In genomic region chr20:17571153-17571527, GRCh38 we compare ENCODE assay signal across 8 cellular contexts. TPM values are rescaled to one million over a fixed set of nuclear protein-coding genes. Genes with fewer than 3 reads are reported as not detected.
A peak's percentile ranks its signal among the peaks of the same experiment; 100 is the strongest.
DNase-seq lines count a peak whose midpoint lies in the region; ATAC-seq and TF ChIP-seq lines count a peak whose summit lies in the region.

No MANE protein-coding gene starts in this region.

- in situ Hi-C loops in GM23248 (cut with MboI) = no loop called here

- H3K4me2 ChIP-seq in BLaER1 (peak overlapping the region; percentile 82), GM23248 (ENCODE audit: unreplicated experiment) (peak overlapping the region; percentile 98)

- peaks cover 8% of the 10 kb centered on the region; the same call in 1 of the 2 replicates for H3K36me3 ChIP-seq in BLaER1
- no peaks in the 10 kb centered on the region for H3K36me3 ChIP-seq in GM23248 (ENCODE audit: low read depth)
- H3K36me3 ChIP-seq in stomach smooth muscle (ENCODE audit: control insufficient read depth in 2 of 2, insufficient read depth in 2 of 2, low read length in 2 of 2) = peaks cover 2 to 4% of the 10 kb centered on the region in 2 donors

- peak; percentile 36 for ATAC-seq in activated CD8-positive, alpha-beta T cell treated with anti-CD3 and anti-CD28 coated beads for 36 hours
- no peak for ATAC-seq in omental fat pad (ENCODE audit: low FRiP score)

- H3K9me2 ChIP-seq in GM23248 (ENCODE audit: insufficient read depth) = no peaks in the 10 kb centered on the region

- H3F3A ChIP-seq in GM23248 (ENCODE audit: insufficient read depth) = peaks cover 20% of the 10 kb centered on the region; the same call in 1 of the 2 replicates

- H3K4me1 ChIP-seq in BLaER1 (peaks cover 34% of the 10 kb centered on the region), GM23248 (ENCODE audit: insufficient read depth) (peaks cover 23% of the 10 kb centered on the region), stomach smooth muscle (ENCODE audit: control insufficient read depth, insufficient read depth, low read length) (peaks cover 22% of the 10 kb centered on the region)

- H3K27ac Mint-ChIP-seq in activated CD8-positive, alpha-beta T cell treated with anti-CD3 and anti-CD28 coated beads for 36 hours = peak overlapping the region; percentile 65

- no peak overlapping the region for H3K9ac ChIP-seq in BLaER1
- H3K9ac ChIP-seq in GM23248 = peak overlapping the region; percentile 98
- H3K9ac ChIP-seq in stomach smooth muscle (ENCODE audit: low read length in 2 of 2) = peak overlapping the region; percentile 97 to 99

- H3K4me1 Mint-ChIP-seq in activated CD8-positive, alpha-beta T cell treated with anti-CD3 and anti-CD28 coated beads for 36 hours (ENCODE audit: low read depth) = peaks cover 21% of the 10 kb centered on the region

- CTCF ChIA-PET in activated CD8-positive, alpha-beta T cell treated with anti-CD3 and anti-CD28 coated beads for 36 hours (lab: Charles Lee) = interaction anchor here (0.8 to 4.3 kb wide), 12 partner anchors 10 to 327 kb away, joined by 3 to 15 read pairs (median 5); partner anchors contain the start of gene RRBP1

- H3K27ac ChIP-seq in BLaER1 (no peak overlapping the region), GM23248 (peak overlapping the region; percentile 93), stomach smooth muscle (ENCODE audit: low read length) (peak overlapping the region; percentile 99)

- no peaks in the 10 kb centered on the region for H3K9me3 Mint-ChIP-seq in activated CD8-positive, alpha-beta T cell treated with anti-CD3 and anti-CD28 coated beads for 36 hours

- H4K20me1 ChIP-seq in BLaER1 (peaks cover 64% of the 10 kb centered on the region), GM23248 (ENCODE audit: insufficient read depth) (peaks cover 21% of the 10 kb centered on the region; the same call in 1 of the 2 replicates)

- POLR2A ChIA-PET in activated CD8-positive, alpha-beta T cell treated with anti-CD3 and anti-CD28 coated beads for 36 hours (lab: Charles Lee) = interaction anchor here (0.6 to 2.1 kb wide), 10 partner anchors 9 to 395 kb away, joined by 3 to 7 read pairs (median 3); partner anchors contain the start of genes BFSP1 and RRBP1

- H3K27me3 ChIP-seq in BLaER1 (peaks cover 38% of the 10 kb centered on the region), GM23248 (replicated peaks; ENCODE audit: insufficient read depth) (no peaks in the 10 kb centered on the region), stomach smooth muscle (ENCODE audit: control insufficient read depth in 1 of 2, insufficient read depth in 2 of 2, low read length in 2 of 2) (no peaks in the 10 kb centered on the region)

- TF ChIP-seq CTCF in activated CD8-positive, alpha-beta T cell treated with anti-CD3 and anti-CD28 coated beads for 36 hours (IDR thresholded peaks at IDR 0.05) = no peak
- no peak for TF ChIP-seq CTCF in omental fat pad (IDR thresholded peaks at IDR 0.05)

- peaks cover under 1% of the 10 kb centered on the region for H3K27me3 Mint-ChIP-seq in activated CD8-positive, alpha-beta T cell treated with anti-CD3 and anti-CD28 coated beads for 36 hours

- peaks cover 1% of the 10 kb centered on the region for H3K36me3 Mint-ChIP-seq in activated CD8-positive, alpha-beta T cell treated with anti-CD3 and anti-CD28 coated beads for 36 hours (ENCODE audit: low read depth)

- peak overlapping the region; percentile 97 for H3K4me3 ChIP-seq in BLaER1
- H3K4me3 ChIP-seq in GM23248 = peak overlapping the region; percentile 95
- peak overlapping the region; percentile 77 for H3K4me3 ChIP-seq in iPS-11a (ENCODE audit: low read depth, low read length)
- H3K4me3 ChIP-seq in stomach smooth muscle (ENCODE audit: low read length in 2 of 2) = peak overlapping the region; percentile 96

- intact Hi-C loops in activated CD8-positive, alpha-beta T cell treated with anti-CD3 and anti-CD28 coated beads for 36 hours (cut with micrococcal nuclease) = no loop called here
- intact Hi-C loops in posterior vena cava (cut with DNase I) = loop anchor here (5.0 kb wide), 2 partner anchors 34 to 41 kb away; no protein-coding TSS in a partner anchor

- H3K4me3 Mint-ChIP-seq in activated CD8-positive, alpha-beta T cell treated with anti-CD3 and anti-CD28 coated beads for 36 hours = peak overlapping the region; percentile 83

- DNase-seq in GM23248 (peak; percentile 40), DMS153 treated with DMSO at 0.1 percent for 48 hours (lab: John Stamatoyannopoulos, UW; ENCODE audit: unreplicated experiment) (no peak), omental fat pad (ENCODE audit: low spot score) (no peak), posterior vena cava (ENCODE audit: low spot score) (no peak)
- peak; percentile 35 for DNase-seq in activated CD8-positive, alpha-beta T cell treated with anti-CD3 and anti-CD28 coated beads for 36 hours

- no peak overlapping the region for H2AFZ ChIP-seq in GM23248

- peaks cover 61% of the 10 kb centered on the region for H3K79me2 ChIP-seq in GM23248 (ENCODE audit: insufficient read depth)

- 1 to 2% methylated on average over 6 of the region's 6 CpGs for whole genome bisulfite sequencing in GM23248 (ENCODE audit: low coverage in 1 of 2, low lambda C conversion rate in 2 of 2, missing lambda C conversion rate in 2 of 2), 2 experiments

- H3K9me3 ChIP-seq in BLaER1 = no peaks in the 10 kb centered on the region
- no peaks in the 10 kb centered on the region for H3K9me3 ChIP-seq in GM23248 (ENCODE audit: low read depth)
- H3K9me3 ChIP-seq in stomach smooth muscle (ENCODE audit: control insufficient read depth in 2 of 2, low read length in 2 of 2) = no peaks in the 10 kb centered on the region

RNA-seq across cellular contexts. Expression of gene DSTN, which starts 1.3 kb away (rescaled TPM):
- 338 and 360 TPM in 2 replicates for total RNA-seq in GM23248 (2014; rRNA removed; shearing (Covaris generic))
- 610 and 613 TPM in 2 replicates for polyA plus RNA-seq in GM23248 (2016; fragmentation: Nextera tagmentation; extraction: Ambion mirVana)
- total RNA-seq in activated CD8-positive, alpha-beta T cell treated with anti-CD3 and anti-CD28 coated beads for 36 hours = 10 to 100 TPM; 55.5 to 56.4 TPM
- total RNA-seq in omental fat pad (100 to 1,000 TPM; 147 to 228 (median 170) TPM), posterior vena cava (1,000 to 10,000 TPM; 1,245 to 1,338 TPM)

RNA-seq across cellular contexts. Expression of gene BFSP1, which starts 40.0 kb away (rescaled TPM):
- total RNA-seq in GM23248 (2014; rRNA removed; shearing (Covaris generic)) = 0.25 and 0.32 TPM in 2 replicates
- polyA plus RNA-seq in GM23248 (2016; fragmentation: Nextera tagmentation; extraction: Ambion mirVana) = 0.25 and 0.28 TPM in 2 replicates
- under 1 TPM; 0.18 TPM for total RNA-seq in activated CD8-positive, alpha-beta T cell treated with anti-CD3 and anti-CD28 coated beads for 36 hours
- total RNA-seq in omental fat pad (1 to 10 TPM in 2 of 4 donors, under 1 TPM in 2; 0.38 to 2.0 (median 0.98) TPM), posterior vena cava (under 1 TPM; 0.67 to 0.93 TPM)

Comparison
In these comparisons a context has a peak if more than half of its experiments do, and no peak if none do; other contexts are left out.
1. DNase-seq: peak in GM23248 (single experiment) and activated CD8-positive, alpha-beta T cell treated with anti-CD3 and anti-CD28 coated beads for 36 hours (single experiment); none in DMS153 treated with DMSO at 0.1 percent for 48 hours (single experiment), omental fat pad (single experiment) and posterior vena cava (single experiment).
2. Peak in every context shown above with its lines, with median percentiles within 50 percentile points of each other: H3K4me3 ChIP-seq.